ENCODE assay signal across 8 cellular contexts in the genomic region with DNA sequence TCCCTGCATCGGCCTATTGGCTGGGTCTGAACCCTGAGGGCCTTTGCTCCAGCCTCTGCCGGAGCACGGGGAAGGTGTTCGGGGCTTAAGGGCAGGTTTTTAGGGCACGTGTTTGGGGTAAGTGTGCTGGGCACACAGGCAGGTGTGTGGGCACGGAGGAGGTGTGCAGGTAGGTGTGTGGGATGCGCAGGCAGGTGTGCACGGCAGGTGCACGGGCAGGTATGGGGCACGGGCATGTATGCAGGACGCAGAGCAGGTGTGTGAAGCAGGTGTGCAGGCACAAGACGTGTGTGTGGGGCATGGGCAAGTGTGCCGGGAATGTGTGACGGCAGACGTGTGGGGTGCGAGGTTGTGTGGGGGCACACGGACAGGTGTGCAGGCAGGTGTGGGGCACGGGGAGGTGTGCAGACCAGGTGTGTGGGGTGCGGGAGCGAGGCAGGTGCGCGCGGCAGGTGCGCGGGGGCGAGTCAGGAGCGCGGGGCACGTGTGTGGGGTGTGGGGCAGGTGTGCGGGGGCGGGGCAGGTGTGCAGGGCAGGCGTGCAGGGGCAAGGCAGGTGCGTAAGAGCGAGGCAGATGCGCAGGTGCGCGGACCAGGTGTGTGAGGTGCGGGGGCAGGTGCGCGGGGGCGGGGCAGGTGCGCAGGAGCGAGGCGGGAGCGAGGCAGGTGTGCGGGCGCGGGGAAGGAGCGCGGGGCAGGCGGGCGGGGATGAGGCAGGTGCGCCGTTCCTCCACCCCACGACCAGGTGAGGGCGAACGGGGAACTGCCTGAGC. TPM values are rescaled to one million over a fixed set of nuclear protein-coding genes. Genes with fewer than 3 reads are reported as not detected.
DNase-seq lines count a peak whose midpoint lies in the region; ATAC-seq lines count a peak whose summit lies in the region.

No MANE protein-coding gene starts in this region.

- H3K27ac Mint-ChIP-seq in central memory CD8-positive, alpha-beta T cell (ENCODE audit: low read depth), result peak overlapping the region; percentile 85

- H3K27me3 ChIP-seq in MG63, result no peaks in the 10 kb centered on the region
- H3K27me3 ChIP-seq in mucosa of rectum (ENCODE audit: control insufficient read depth in 2 of 2, insufficient read depth in 2 of 2, low read length in 2 of 2), result no peaks in the 10 kb centered on the region

- peaks cover 5% of the 10 kb centered on the region for H3K9me3 Mint-ChIP-seq in central memory CD8-positive, alpha-beta T cell

- H3K9me3 ChIP-seq in MG63, result peaks cover 8% of the 10 kb centered on the region
- no peaks in the 10 kb centered on the region for H3K9me3 ChIP-seq in mucosa of rectum (ENCODE audit: control insufficient read depth in 2 of 2, low read length in 2 of 2)

- peak; percentile 81 for DNase-seq in COLO668 (lab: John Stamatoyannopoulos, UW; ENCODE audit: unreplicated experiment)
- DNase-seq in MG63, result no peak
- no peak for DNase-seq in central memory CD8-positive, alpha-beta T cell (ENCODE audit: low spot score in 2 of 2)
- no peak for DNase-seq in SK-N-DZ (ENCODE audit: low spot score)
- no peak for DNase-seq in HPDE6-E6E7 (ENCODE audit: extremely low spot score)
- no peak for DNase-seq in GOT3 (lab: John Stamatoyannopoulos, UW)

- H3K9ac ChIP-seq in mucosa of rectum (ENCODE audit: low read depth in 1 of 2, low read length in 2 of 2), result peak overlapping the region in 1 of 2 donors; percentile 90

- peaks cover 12 to 16% of the 10 kb centered on the region in 2 donors for H3K4me1 ChIP-seq in mucosa of rectum (ENCODE audit: control insufficient read depth in 2 of 2, insufficient read depth in 2 of 2, low read length in 2 of 2)

- H3K36me3 Mint-ChIP-seq in central memory CD8-positive, alpha-beta T cell (ENCODE audit: insufficient read depth), result peaks cover 4% of the 10 kb centered on the region

- H3K36me3 ChIP-seq in MG63 (peaks cover 15% of the 10 kb centered on the region), mucosa of rectum (ENCODE audit: control insufficient read depth in 2 of 2, insufficient read depth in 2 of 2, low read length in 2 of 2) (peaks cover 0 to 3% of the 10 kb centered on the region in 2 donors)

- peak overlapping the region; percentile 88 to 90 for H3K27ac ChIP-seq in mucosa of rectum (ENCODE audit: low read depth in 2 of 2, low read length in 2 of 2)

- H3K4me1 Mint-ChIP-seq in central memory CD8-positive, alpha-beta T cell, result peaks cover 19% of the 10 kb centered on the region

- peak overlapping the region; percentile 89 for H3K4me3 Mint-ChIP-seq in central memory CD8-positive, alpha-beta T cell

- H3K4me3 ChIP-seq in MG63 (peak overlapping the region; percentile 82), mucosa of rectum (ENCODE audit: low read length in 2 of 2) (peak overlapping the region; percentile 72 to 84)

- no peaks in the 10 kb centered on the region for H3K27me3 Mint-ChIP-seq in central memory CD8-positive, alpha-beta T cell

- ATAC-seq in central memory CD8-positive, alpha-beta T cell (replicated peaks; ENCODE audit: extremely low read depth, poor library complexity, severe bottlenecking), result no peak
- no peak for ATAC-seq in GM18511 (IDR thresholded peaks at IDR 0.05; ENCODE audit: unreplicated experiment)

RNA-seq across cellular contexts. Expression of a gene that starts 28.6 kb away (rescaled TPM):
- total RNA-seq in MG63 (2014; rRNA removed; shearing (Covaris generic); ENCODE audit: low replicate concordance), result 191 and 238 TPM in 2 replicates
- 6.8 and 13.6 TPM in 2 replicates for polyA plus RNA-seq in SK-N-DZ (2014; cell fraction: cytosol; rRNA removed)
- polyA plus RNA-seq in SK-N-DZ (2014; cell fraction: nucleus; rRNA removed), result 4.5 and 6.9 TPM in 2 replicates
